In genomic region chr19:40165362-40165937, GRCh38 we compare ENCODE assay signal across 8 cellular contexts. TPM values are rescaled to one million over a fixed set of nuclear protein-coding genes. Genes with fewer than 3 reads are reported as not detected.
DNase-seq lines count a peak whose midpoint lies in the region; ATAC-seq and TF ChIP-seq lines count a peak whose summit lies in the region.

No MANE protein-coding gene starts in this region.

- 10 to 12% methylated on average over 9 to 10 of the region's 10 CpGs for WGBS in gastroesophageal sphincter (ENCODE audit: low coverage in 1 of 2), 2 donors
- WGBS in sigmoid colon, 2 donors: 16% methylated on average over 10 of the region's 10 CpGs

- H3K9me3 ChIP-seq in gastroesophageal sphincter (no peaks in the 10 kb centered on the region), sigmoid colon (no peaks in the 10 kb centered on the region)

- H3K36me3 ChIP-seq in gastroesophageal sphincter (no peaks in the 10 kb centered on the region), sigmoid colon (no peaks in the 10 kb centered on the region)

- intact Hi-C loops in posterior cingulate gyrus (cut with DNase I) (no loop called here), sigmoid colon (cut with DNase I) (no loop called here)

- TF ChIP-seq CTCF in fibroblast of villous mesenchyme (IDR thresholded peaks at IDR 0.05; ENCODE audit: insufficient read depth, low read depth, low read length) (peak; percentile 71), gastroesophageal sphincter (IDR thresholded peaks at IDR 0.05) (peak in 1 of 4 experiments; percentile 44), sigmoid colon (IDR thresholded peaks at IDR 0.05) (peak in 1 of 4 experiments; percentile 7)

- H3K27me3 ChIP-seq in gastroesophageal sphincter: peaks cover 41% of the 10 kb centered on the region
- peaks cover 0 to 16% (median 4%) of the 10 kb centered on the region in 3 donors for H3K27me3 ChIP-seq in sigmoid colon

- TF ChIP-seq EP300 in gastroesophageal sphincter (IDR thresholded peaks at IDR 0.05) (no peak), sigmoid colon (IDR thresholded peaks at IDR 0.05) (no peak)

- peak; percentile 34 to 41 for DNase-seq in SHP77 (lab: John Stamatoyannopoulos, UW)
- DNase-seq in SHP77 treated with DMSO at 0.1 percent for 48 hours (lab: John Stamatoyannopoulos, UW): no peak
- DNase-seq in NCI-H82 treated with DMSO at 0.1 percent for 48 hours (lab: John Stamatoyannopoulos, UW; ENCODE audit: unreplicated experiment): peak; percentile 5
- peak; percentile 37 for DNase-seq in activated T-cell treated with anti-CD3 and anti-CD28 coated beads for 4 hours
- DNase-seq in fibroblast of villous mesenchyme (ENCODE audit: low read depth): peak; percentile 26
- DNase-seq in posterior cingulate gyrus: peak in 8 of 10 donors; percentile 26 to 95 (median 54)
- no peak for DNase-seq in sigmoid colon

- H3K4me1 ChIP-seq in gastroesophageal sphincter (no peaks in the 10 kb centered on the region), sigmoid colon (no peaks in the 10 kb centered on the region)

- H3K27ac ChIP-seq in gastroesophageal sphincter: no peak overlapping the region
- H3K27ac ChIP-seq in sigmoid colon: no peak overlapping the region

- no peak for TF ChIP-seq POLR2A in gastroesophageal sphincter (IDR thresholded peaks at IDR 0.05)
- no peak for TF ChIP-seq POLR2A in sigmoid colon (IDR thresholded peaks at IDR 0.05)

- H3K4me3 ChIP-seq in fibroblast of villous mesenchyme (ENCODE audit: low read depth, low read length): no peak overlapping the region
- H3K4me3 ChIP-seq in gastroesophageal sphincter: no peak overlapping the region
- no peak overlapping the region for H3K4me3 ChIP-seq in sigmoid colon

- ATAC-seq in gastroesophageal sphincter: no peak

RNA-seq across cellular contexts. Expression of gene MAP3K10, which starts 25.8 kb away (rescaled TPM):
- total RNA-seq in fibroblast of villous mesenchyme: 8.6 and 12.6 TPM in 2 replicates
- total RNA-seq in gastroesophageal sphincter: 10 to 100 TPM in 3 of 4 donors, 1 to 10 TPM in 1; 9.8 to 21.3 (median 16.4) TPM
- total RNA-seq in sigmoid colon: 10 to 100 TPM in 2 of 4 donors, 1 to 10 TPM in 2; 6.4 to 17.2 (median 10.5) TPM
- polyA plus RNA-seq in sigmoid colon: 1 to 10 TPM; 4.2 to 9.8 (median 4.2) TPM

RNA-seq across cellular contexts. Expression of gene TTC9B, which starts 52.7 kb away (rescaled TPM):
- total RNA-seq in fibroblast of villous mesenchyme (not detected in 2 replicates), gastroesophageal sphincter (not detected), sigmoid colon (1 to 10 TPM in 2 of 4 donors, not detected in 2; 1.1 to 5.0 TPM)
- under 1 TPM in 1 of 3 donors, not detected in 2; 0.34 TPM for polyA plus RNA-seq in sigmoid colon

Comparison
In these comparisons a context has a peak if more than half of its experiments do, and no peak if none do; other contexts are left out.
1. DNase-seq: peak in SHP77 (2 of 2), NCI-H82 treated with DMSO at 0.1 percent for 48 hours (single experiment), activated T-cell treated with anti-CD3 and anti-CD28 coated beads for 4 hours (single experiment), fibroblast of villous mesenchyme (single experiment) and posterior cingulate gyrus (8 of 10); none in SHP77 treated with DMSO at 0.1 percent for 48 hours (single experiment) and sigmoid colon (single experiment).